9 cellular contexts compared by ENCODE assay signal in genomic region chr6:150599199-150600002, GRCh38.
A peak's percentile ranks its signal among the peaks of the same experiment; 100 is the strongest.
DNase-seq lines count a peak whose midpoint lies in the region; ATAC-seq lines count a peak whose summit lies in the region.
"Had no signal": no experiment of that assay in that cellular context is flagged by ENCODE, and none has a peak within 500 bp of the region (broad histone marks: within the 10 kb centered on the region; RNA-seq: fewer than 3 reads in every experiment).

PLEKHG1 (plus strand) TSS chr6:150599885; CDS start chr6:150733682, 133,797 bp downstream.

- peak within 1 kb of the TSS; percentile 99 for H3K4me3 Mint-ChIP-seq in stimulated activated memory B cell treated with anti-CD40 and anti-IgM and Interleukin-4, amounts not matched to agents 10 μg/mL and 1 μg/mL and 100 μg/mL, for 72 hours

- H3K27me3 Mint-ChIP-seq in stimulated activated memory B cell treated with anti-CD40 and anti-IgM and Interleukin-4, amounts not matched to agents 10 μg/mL and 1 μg/mL and 100 μg/mL, for 72 hours = no peaks in the 10 kb centered on the region

- peak; percentile 62 for ATAC-seq in HG02884 (IDR thresholded peaks at IDR 0.05; ENCODE audit: unreplicated experiment)
- peak; percentile 90 for ATAC-seq in stimulated activated memory B cell treated with anti-CD40 and anti-IgM and Interleukin-4, amounts not matched to agents 10 μg/mL and 1 μg/mL and 100 μg/mL, for 72 hours

- peak; percentile 51 for DNase-seq in NCI-H2227 (lab: John Stamatoyannopoulos, UW; ENCODE audit: unreplicated experiment)
- DNase-seq in NCI-H2227 treated with DMSO at 0.1 percent for 48 hours (lab: John Stamatoyannopoulos, UW) = no peak
- peak; percentile 40 for DNase-seq in NCI-H345 treated with DMSO at 0.1 percent for 48 hours (lab: John Stamatoyannopoulos, UW; ENCODE audit: unreplicated experiment)
- peak; percentile 75 for DNase-seq in activated CD8-positive, alpha-beta memory T cell treated with anti-CD3 and anti-CD28 coated beads, Interleukin-2, amount 50 U/mL, for 48 hours
- DNase-seq in epithelial cell of prostate (ENCODE audit: low read depth, low spot score) = no peak
- peak; percentile 48 for DNase-seq in midbrain (lab: John Stamatoyannopoulos, UW)
- DNase-seq: DND-41 had no signal

- H3K4me1 Mint-ChIP-seq in stimulated activated memory B cell treated with anti-CD40 and anti-IgM and Interleukin-4, amounts not matched to agents 10 μg/mL and 1 μg/mL and 100 μg/mL, for 72 hours = peaks cover 43% of the 10 kb centered on the region

- no peaks in the 10 kb centered on the region for H3K9me3 Mint-ChIP-seq in stimulated activated memory B cell treated with anti-CD40 and anti-IgM and Interleukin-4, amounts not matched to agents 10 μg/mL and 1 μg/mL and 100 μg/mL, for 72 hours

- peak within 1 kb of the TSS; percentile 74 for H3K27ac ChIP-seq in epithelial cell of prostate

- no peaks in the 10 kb centered on the region for H3K36me3 Mint-ChIP-seq in stimulated activated memory B cell treated with anti-CD40 and anti-IgM and Interleukin-4, amounts not matched to agents 10 μg/mL and 1 μg/mL and 100 μg/mL, for 72 hours

- peak within 1 kb of the TSS; percentile 99 for H3K27ac Mint-ChIP-seq in stimulated activated memory B cell treated with anti-CD40 and anti-IgM and Interleukin-4, amounts not matched to agents 10 μg/mL and 1 μg/mL and 100 μg/mL, for 72 hours

Comparison
In these comparisons a context has a peak if more than half of its experiments do, and no peak if none do; other contexts are left out.
1. DNase-seq: peak in NCI-H2227 (single experiment), NCI-H345 treated with DMSO at 0.1 percent for 48 hours (single experiment), activated CD8-positive, alpha-beta memory T cell treated with anti-CD3 and anti-CD28 coated beads, Interleukin-2, amount 50 U/mL, for 48 hours (single experiment) and midbrain (single experiment); none in NCI-H2227 treated with DMSO at 0.1 percent for 48 hours (single experiment) and epithelial cell of prostate (single experiment).